16 cellular contexts compared by ENCODE assay signal in the genomic region with DNA sequence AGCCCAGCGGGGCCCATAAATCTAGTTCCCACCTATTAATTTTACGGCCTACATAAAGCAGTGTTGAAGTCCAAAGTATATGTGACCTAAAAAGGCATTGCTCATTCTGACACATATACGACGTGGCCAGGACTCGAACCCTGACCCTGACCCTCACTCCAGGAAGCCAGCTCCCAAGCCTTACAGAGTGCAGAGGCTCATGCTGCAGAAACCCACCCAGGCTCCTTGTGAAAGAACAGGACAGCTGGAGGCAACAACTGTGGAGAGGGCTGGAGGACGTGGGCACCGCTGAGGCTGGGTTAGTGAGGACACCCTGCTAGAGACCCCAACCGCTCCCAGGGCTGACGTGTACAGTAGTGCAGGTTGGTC.
"Had no signal": no experiment of that assay in that cellular context is flagged by ENCODE, and none has a peak within 500 bp of the region (broad histone marks: within the 10 kb centered on the region; RNA-seq: fewer than 3 reads in every experiment).

No MANE protein-coding gene starts in this region.

- H3K27ac Mint-ChIP-seq: activated naive CD4-positive, alpha-beta T cell treated with anti-CD3 and anti-CD28 coated beads for 36 hours; activated T-helper 1 cell treated with anti-CD3 and anti-CD28 coated beads, Interleukin-12 subunit alpha, Interleukin-12 subunit beta, Interleukin-2, Interleukin-4 antibody, amounts not matched to agents 30 ng/mL and 10 ng/mL and 1 ng/mL, durations not matched to agents 14 hours and 24 hours and 36 hours; natural killer cell; T-helper 17 cell had no signal

- H3K27ac ChIP-seq: gastrocnemius medialis, stomach, thoracic aorta, vagina had no signal

- FAIRE-seq: astrocyte, colon had no signal

- H3K4me1 Mint-ChIP-seq: natural killer cell had no signal

- H3K4me1 ChIP-seq: gastrocnemius medialis had no signal

- H3K36me3 ChIP-seq: gastrocnemius medialis, stomach, thoracic aorta, vagina had no signal

- H3K9me3 ChIP-seq: gastrocnemius medialis, stomach, thoracic aorta, vagina had no signal

- ATAC-seq: gastrocnemius medialis, natural killer cell, T-helper 17 cell had no signal

- DNase-seq: activated CD4-positive, alpha-beta T cell treated with anti-CD3 and anti-CD28 coated beads, Interleukin-2, amount 50 U/mL, for 1 hour; activated naive CD4-positive, alpha-beta T cell treated with anti-CD3 and anti-CD28 coated beads for 36 hours; effector CD4-positive, alpha-beta T cell; gastrocnemius medialis; kidney glomerular epithelial cell; natural killer cell; nucleus accumbens; stimulated activated CD4-positive, alpha-beta T cell treated with anti-CD3 and anti-CD28 coated beads, Interleukin-15, amount 100 ng/mL, for 24 hours; stimulated activated CD4-positive, alpha-beta T cell treated with anti-CD3 and anti-CD28 coated beads, Interleukin-4, amount 100 ng/mL, for 24 hours; stomach; T-helper 17 cell had no signal

- H3K9me3 Mint-ChIP-seq: activated naive CD4-positive, alpha-beta T cell treated with anti-CD3 and anti-CD28 coated beads for 36 hours; activated T-helper 1 cell treated with anti-CD3 and anti-CD28 coated beads, Interleukin-12 subunit alpha, Interleukin-12 subunit beta, Interleukin-2, Interleukin-4 antibody, amounts not matched to agents 30 ng/mL and 10 ng/mL and 1 ng/mL, durations not matched to agents 14 hours and 24 hours and 36 hours; natural killer cell had no signal

- H3K4me3 ChIP-seq: gastrocnemius medialis, stomach, thoracic aorta, vagina had no signal

- H3K4me3 Mint-ChIP-seq: activated naive CD4-positive, alpha-beta T cell treated with anti-CD3 and anti-CD28 coated beads for 36 hours; activated T-helper 1 cell treated with anti-CD3 and anti-CD28 coated beads, Interleukin-12 subunit alpha, Interleukin-12 subunit beta, Interleukin-2, Interleukin-4 antibody, amounts not matched to agents 30 ng/mL and 10 ng/mL and 1 ng/mL, durations not matched to agents 14 hours and 24 hours and 36 hours; natural killer cell; T-helper 17 cell had no signal
